ENCODE assay signal across 1 cellular context in the genomic region with DNA sequence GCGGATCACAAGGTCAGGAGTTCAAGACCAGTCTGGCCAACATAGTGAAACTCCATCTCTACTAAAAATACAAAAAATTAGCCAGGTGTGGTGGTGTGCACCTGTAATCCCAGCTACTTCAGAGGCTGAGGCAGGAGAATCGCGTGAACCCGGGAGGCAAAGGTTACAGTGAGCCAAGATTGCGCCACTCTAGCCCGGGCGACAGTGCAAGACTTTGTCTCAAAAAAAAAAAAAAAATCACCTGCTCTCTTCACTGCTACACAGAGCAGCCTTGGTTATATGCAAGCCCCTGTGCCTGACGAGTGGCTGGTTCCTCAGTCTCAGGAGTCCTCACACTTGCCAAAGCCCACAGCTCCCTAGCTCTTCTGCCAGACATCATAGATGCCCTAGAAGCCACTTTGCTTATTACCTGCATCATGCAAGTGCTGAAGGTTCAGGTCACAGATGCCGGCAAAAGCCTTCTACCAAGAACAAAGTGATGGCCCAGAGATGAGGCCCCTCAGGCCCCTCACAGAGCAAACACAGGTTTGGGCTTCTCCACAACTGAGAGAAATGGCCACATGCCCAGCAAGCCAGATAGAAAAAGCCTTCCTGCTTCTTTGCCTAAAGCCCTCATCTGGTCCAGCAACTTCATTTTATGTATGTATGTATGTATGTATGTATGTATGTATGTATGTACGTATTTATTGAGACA.
A peak's percentile ranks its signal among the peaks of the same experiment; 100 is the strongest.
TF ChIP-seq lines count a peak whose summit lies in the region.

No MANE protein-coding gene starts in this region.

TF ChIP-seq in HepG2, 621 proteins besides CTCF, POLR2A, EP300 and RAD21 (continued from another document and continues in another):
- TF ChIP-seq NAIF1 (CRISPR knock-in tag; IDR thresholded peaks at IDR 0.05; ENCODE audit: borderline replicate concordance), result no peak
- no peak for TF ChIP-seq NFRKB (IDR thresholded peaks at IDR 0.05)
- TF ChIP-seq ZNF30 (CRISPR knock-in tag; IDR thresholded peaks at IDR 0.05), result no peak
- TF ChIP-seq, protein P1, sequence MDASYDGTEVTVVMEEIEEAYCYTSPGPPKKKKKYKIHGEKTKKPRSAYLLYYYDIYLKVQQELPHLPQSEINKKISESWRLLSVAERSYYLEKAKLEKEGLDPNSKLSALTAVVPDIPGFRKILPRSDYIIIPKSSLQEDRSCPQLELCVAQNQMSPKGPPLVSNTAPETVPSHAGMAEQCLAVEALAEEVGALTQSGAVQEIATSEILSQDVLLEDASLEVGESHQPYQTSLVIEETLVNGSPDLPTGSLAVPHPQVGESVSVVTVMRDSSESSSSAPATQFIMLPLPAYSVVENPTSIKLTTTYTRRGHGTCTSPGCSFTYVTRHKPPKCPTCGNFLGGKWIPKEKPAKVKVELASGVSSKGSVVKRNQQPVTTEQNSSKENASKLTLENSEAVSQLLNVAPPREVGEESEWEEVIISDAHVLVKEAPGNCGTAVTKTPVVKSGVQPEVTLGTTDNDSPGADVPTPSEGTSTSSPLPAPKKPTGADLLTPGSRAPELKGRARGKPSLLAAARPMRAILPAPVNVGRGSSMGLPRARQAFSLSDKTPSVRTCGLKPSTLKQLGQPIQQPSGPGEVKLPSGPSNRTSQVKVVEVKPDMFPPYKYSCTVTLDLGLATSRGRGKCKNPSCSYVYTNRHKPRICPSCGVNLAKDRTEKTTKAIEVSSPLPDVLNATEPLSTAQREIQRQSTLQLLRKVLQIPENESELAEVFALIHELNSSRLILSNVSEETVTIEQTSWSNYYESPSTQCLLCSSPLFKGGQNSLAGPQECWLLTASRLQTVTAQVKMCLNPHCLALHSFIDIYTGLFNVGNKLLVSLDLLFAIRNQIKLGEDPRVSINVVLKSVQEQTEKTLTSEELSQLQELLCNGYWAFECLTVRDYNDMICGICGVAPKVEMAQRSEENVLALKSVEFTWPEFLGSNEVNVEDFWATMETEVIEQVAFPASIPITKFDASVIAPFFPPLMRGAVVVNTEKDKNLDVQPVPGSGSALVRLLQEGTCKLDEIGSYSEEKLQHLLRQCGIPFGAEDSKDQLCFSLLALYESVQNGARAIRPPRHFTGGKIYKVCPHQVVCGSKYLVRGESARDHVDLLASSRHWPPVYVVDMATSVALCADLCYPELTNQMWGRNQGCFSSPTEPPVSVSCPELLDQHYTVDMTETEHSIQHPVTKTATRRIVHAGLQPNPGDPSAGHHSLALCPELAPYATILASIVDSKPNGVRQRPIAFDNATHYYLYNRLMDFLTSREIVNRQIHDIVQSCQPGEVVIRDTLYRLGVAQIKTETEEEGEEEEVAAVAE (CRISPR knock-in tag; IDR thresholded peaks at IDR 0.05; ENCODE audit: borderline replicate concordance), result no peak
- TF ChIP-seq MEIS1 (CRISPR knock-in tag; IDR thresholded peaks at IDR 0.05; ENCODE audit: borderline replicate concordance), result no peak
- no peak for TF ChIP-seq ZSCAN21 (CRISPR knock-in tag; IDR thresholded peaks at IDR 0.05; ENCODE audit: borderline replicate concordance)
- TF ChIP-seq ZKSCAN5 (CRISPR knock-in tag; IDR thresholded peaks at IDR 0.05), result no peak
- TF ChIP-seq KDM4B (CRISPR knock-in tag; IDR thresholded peaks at IDR 0.05), result no peak
- TF ChIP-seq ZNF572 (CRISPR knock-in tag; IDR thresholded peaks at IDR 0.05), result 0 out of 2 replicates have a peak, but pooled peaks have one; percentile 28
- TF ChIP-seq NFYB (CRISPR knock-in tag; IDR thresholded peaks at IDR 0.05), result no peak
- TF ChIP-seq MIER2 (CRISPR knock-in tag; IDR thresholded peaks at IDR 0.05), result no peak
- TF ChIP-seq ELF1 (CRISPR knock-in tag; IDR thresholded peaks at IDR 0.05), result no peak
- no peak for TF ChIP-seq JUND (CRISPR knock-in tag; IDR thresholded peaks at IDR 0.05)
- TF ChIP-seq PBX2 (CRISPR knock-in tag; IDR thresholded peaks at IDR 0.05), result no peak
- no peak for TF ChIP-seq ZNF841 (CRISPR knock-in tag; IDR thresholded peaks at IDR 0.05; ENCODE audit: borderline replicate concordance)
- TF ChIP-seq ZSCAN22 (CRISPR knock-in tag; IDR thresholded peaks at IDR 0.05), result no peak
- TF ChIP-seq ZNF251 (CRISPR knock-in tag; IDR thresholded peaks at IDR 0.05), result no peak
- no peak for TF ChIP-seq ELF4 (CRISPR knock-in tag; IDR thresholded peaks at IDR 0.05; ENCODE audit: borderline replicate concordance)
- TF ChIP-seq FOXP1 (IDR thresholded peaks at IDR 0.05), result no peak
- TF ChIP-seq FOXP1 (CRISPR knock-in tag; IDR thresholded peaks at IDR 0.05), result no peak
- peak; percentile 33; the same call in 1 of the 2 replicates for TF ChIP-seq KDM2A (CRISPR knock-in tag; IDR thresholded peaks at IDR 0.05; ENCODE audit: borderline replicate concordance, low read depth)
- no peak for TF ChIP-seq IRF1 (CRISPR knock-in tag; IDR thresholded peaks at IDR 0.05; ENCODE audit: low read depth)
- TF ChIP-seq ATF7 (IDR thresholded peaks at IDR 0.05), result no peak
- TF ChIP-seq ATF7 (CRISPR knock-in tag; IDR thresholded peaks at IDR 0.05), result no peak
- TF ChIP-seq DDIT3 (CRISPR knock-in tag; IDR thresholded peaks at IDR 0.05), result no peak
- TF ChIP-seq ISL2 (CRISPR knock-in tag; IDR thresholded peaks at IDR 0.05), result no peak
- TF ChIP-seq, protein P2, sequence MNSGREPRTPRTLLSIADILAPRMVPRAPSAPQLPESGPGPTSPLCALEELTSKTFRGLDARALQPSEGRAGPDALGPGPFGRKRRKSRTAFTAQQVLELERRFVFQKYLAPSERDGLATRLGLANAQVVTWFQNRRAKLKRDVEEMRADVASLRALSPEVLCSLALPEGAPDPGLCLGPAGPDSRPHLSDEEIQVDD (CRISPR knock-in tag; IDR thresholded peaks at IDR 0.05; ENCODE audit: borderline replicate concordance), result no peak
- TF ChIP-seq TARDBP (CRISPR knock-in tag; IDR thresholded peaks at IDR 0.05), result no peak
- no peak for TF ChIP-seq KMT2A (CRISPR knock-in tag; IDR thresholded peaks at IDR 0.05)
- no peak for TF ChIP-seq AKAP8 (CRISPR knock-in tag; IDR thresholded peaks at IDR 0.05)
- TF ChIP-seq THRA (CRISPR knock-in tag; IDR thresholded peaks at IDR 0.05; ENCODE audit: borderline replicate concordance), result no peak
- no peak for TF ChIP-seq ZNF605 (CRISPR knock-in tag; IDR thresholded peaks at IDR 0.05)
- TF ChIP-seq TBP (CRISPR knock-in tag; IDR thresholded peaks at IDR 0.05), result no peak
- no peak for TF ChIP-seq ZNF275 (CRISPR knock-in tag; IDR thresholded peaks at IDR 0.05; ENCODE audit: borderline replicate concordance)
- TF ChIP-seq NR2F6 (IDR thresholded peaks at IDR 0.05), result peak; percentile 44
- TF ChIP-seq NR2F6 (CRISPR knock-in tag; IDR thresholded peaks at IDR 0.05), result peak; percentile 70
- no peak for TF ChIP-seq RERE (CRISPR knock-in tag; IDR thresholded peaks at IDR 0.05; ENCODE audit: low read depth)
- no peak for TF ChIP-seq NFAT5 (CRISPR knock-in tag; IDR thresholded peaks at IDR 0.05)
- no peak for TF ChIP-seq ZNF530 (CRISPR knock-in tag; IDR thresholded peaks at IDR 0.05; ENCODE audit: low read depth)
- no peak for TF ChIP-seq NFATC3 (CRISPR knock-in tag; IDR thresholded peaks at IDR 0.05)
